Comparison of ENCODE assay signal across 19 cellular contexts in genomic region chr20:41100001-41100480, GRCh38.
"Had no signal": no experiment of that assay in that cellular context is flagged by ENCODE, and none has a peak within 500 bp of the region (broad histone marks: within the 10 kb centered on the region; RNA-seq: fewer than 3 reads in every experiment).

No MANE protein-coding gene starts in this region.

- H3K4me3 ChIP-seq: body of pancreas, prostate gland, spleen, thyroid gland had no signal

- H3K9me3 ChIP-seq: body of pancreas, prostate gland, spleen, thyroid gland had no signal

- H3K27me3 ChIP-seq: body of pancreas, spleen, thyroid gland had no signal

- ATAC-seq: activated CD4-positive, CD25-positive, alpha-beta regulatory T cell treated with anti-CD3 and anti-CD28 coated beads, Interleukin-2, amount 50 U/mL, for 24 hours; activated naive CD8-positive, alpha-beta T cell treated with anti-CD3 and anti-CD28 coated beads, Interleukin-2, amount 50 U/mL, for 24 hours; activated T-cell treated with anti-CD3 and anti-CD28 coated beads, Interleukin-2, amount 50 U/mL, for 72 hours; body of pancreas; left cardiac atrium; natural killer cell treated with Interleukin-12 subunit alpha and Interleukin-12 subunit beta and Interleukin-15 and Interleukin-18, amount 100 ng/mL, for 72 hours had no signal

- H3K4me3 Mint-ChIP-seq: activated CD4-positive, alpha-beta memory T cell treated with anti-CD3 and anti-CD28 coated beads, Interleukin-2, amount 10 ng/mL, durations not matched to agents 7 days and 5 days; activated CD4-positive, alpha-beta T cell treated with anti-CD3 and anti-CD28 coated beads, Interleukin-2, amount 10 ng/mL, durations not matched to agents 24 days and 14 days; activated naive CD8-positive, alpha-beta T cell treated with anti-CD3 and anti-CD28 coated beads, Interleukin-2, amount 50 U/mL, for 24 hours; activated T-cell treated with anti-CD3 and anti-CD28 coated beads, Interleukin-2, amount 50 U/mL, for 72 hours; natural killer cell treated with Interleukin-12 subunit alpha and Interleukin-12 subunit beta and Interleukin-15 and Interleukin-18, amount 100 ng/mL, for 72 hours had no signal

- H3K4me1 ChIP-seq: body of pancreas, prostate gland, thyroid gland had no signal

- H3K27ac Mint-ChIP-seq: activated CD4-positive, alpha-beta memory T cell treated with anti-CD3 and anti-CD28 coated beads, Interleukin-2, amount 10 ng/mL, durations not matched to agents 7 days and 5 days; activated CD4-positive, alpha-beta T cell treated with anti-CD3 and anti-CD28 coated beads, Interleukin-2, amount 10 ng/mL, durations not matched to agents 24 days and 14 days; activated naive CD8-positive, alpha-beta T cell treated with anti-CD3 and anti-CD28 coated beads, Interleukin-2, amount 50 U/mL, for 24 hours; activated T-cell treated with anti-CD3 and anti-CD28 coated beads, Interleukin-2, amount 50 U/mL, for 72 hours; natural killer cell treated with Interleukin-12 subunit alpha and Interleukin-12 subunit beta and Interleukin-15 and Interleukin-18, amount 100 ng/mL, for 72 hours had no signal

- H3K27me3 Mint-ChIP-seq: activated CD4-positive, alpha-beta memory T cell treated with anti-CD3 and anti-CD28 coated beads, Interleukin-2, amount 10 ng/mL, durations not matched to agents 7 days and 5 days; activated CD4-positive, alpha-beta T cell treated with anti-CD3 and anti-CD28 coated beads, Interleukin-2, amount 10 ng/mL, durations not matched to agents 24 days and 14 days; activated naive CD8-positive, alpha-beta T cell treated with anti-CD3 and anti-CD28 coated beads, Interleukin-2, amount 50 U/mL, for 24 hours; natural killer cell treated with Interleukin-12 subunit alpha and Interleukin-12 subunit beta and Interleukin-15 and Interleukin-18, amount 100 ng/mL, for 72 hours had no signal

- H3K27ac ChIP-seq: body of pancreas, prostate gland, spleen, thyroid gland had no signal

- DNase-seq: activated CD4-positive, alpha-beta memory T cell treated with anti-CD3 and anti-CD28 coated beads, Interleukin-2, amount 10 ng/mL, durations not matched to agents 7 days and 5 days; activated CD4-positive, alpha-beta T cell treated with anti-CD3 and anti-CD28 coated beads, Interleukin-2, amount 10 ng/mL, durations not matched to agents 24 days and 14 days; activated effector memory CD4-positive, alpha-beta T cell treated with anti-CD3 and anti-CD28 coated beads, Interleukin-2, amount 50 U/mL, for 16 hours; activated naive CD4-positive, alpha-beta T cell treated with anti-CD3 and anti-CD28 coated beads, Interleukin-2, amount 50 U/mL, for 16 hours; activated naive CD8-positive, alpha-beta T cell treated with anti-CD3 and anti-CD28 coated beads, Interleukin-2, amount 50 U/mL, for 24 hours; activated T-cell treated with anti-CD3 and anti-CD28 coated beads, Interleukin-2, amount 50 U/mL, for 72 hours; body of pancreas; foreskin melanocyte; hippocampal formation; left cardiac atrium; spleen; stimulated activated CD4-positive, alpha-beta T cell treated with anti-CD3 and anti-CD28 coated beads, Interleukin-4, amount 100 ng/mL, for 1 hour; stimulated activated naive CD4-positive, alpha-beta T cell; substantia nigra; T1000; thyroid gland had no signal
